Comparison of ENCODE assay signal across 8 cellular contexts in the genomic region with DNA sequence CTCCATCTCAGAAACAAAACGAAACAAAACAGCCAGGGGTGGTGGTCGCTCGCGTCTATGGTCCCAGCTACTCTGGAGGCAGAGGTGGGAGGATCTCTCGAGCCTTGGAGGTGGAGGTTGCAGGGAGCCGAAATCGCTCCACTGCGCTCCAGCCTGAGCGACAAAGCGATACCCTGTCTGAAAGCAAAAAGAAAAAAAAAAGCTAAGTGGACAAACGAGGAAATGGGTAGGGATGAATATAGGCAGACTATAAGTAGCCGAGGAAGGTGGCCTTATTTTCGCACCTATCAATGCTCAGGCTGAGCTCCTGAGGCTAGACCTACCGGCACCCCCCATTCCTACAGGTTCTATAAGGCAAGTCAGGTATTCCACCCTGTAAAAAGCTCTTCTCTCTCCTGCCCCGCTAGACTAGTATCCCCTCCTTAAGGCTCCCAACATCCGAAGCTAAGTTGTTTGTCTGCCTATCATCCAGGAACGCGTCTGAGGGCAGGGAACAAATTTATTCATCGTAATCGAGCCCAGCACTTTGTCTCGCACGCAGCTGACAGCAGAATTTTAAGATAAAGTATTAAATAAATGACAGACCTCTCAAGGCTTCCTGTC. TPM values are rescaled to one million over a fixed set of nuclear protein-coding genes. Genes with fewer than 3 reads are reported as not detected.
A peak's percentile ranks its signal among the peaks of the same experiment; 100 is the strongest.
DNase-seq lines count a peak whose midpoint lies in the region; ATAC-seq and TF ChIP-seq lines count a peak whose summit lies in the region.

No MANE protein-coding gene starts in this region.

- no peaks in the 10 kb centered on the region for H3K27me3 Mint-ChIP-seq in T-helper 2 cell treated with Interferon-gamma antibody and Interleukin-4, amounts not matched to agents 5 μg/mL and 100 μg/mL, for 36 hours (ENCODE audit: low read depth)

- H3K9me3 Mint-ChIP-seq in T-helper 2 cell treated with Interferon-gamma antibody and Interleukin-4, amounts not matched to agents 5 μg/mL and 100 μg/mL, for 36 hours, result no peaks in the 10 kb centered on the region

- intact Hi-C loops in Right ventricle myocardium superior (cut with DNase I), result no loop called here

- H3K27ac Mint-ChIP-seq in T-helper 2 cell treated with Interferon-gamma antibody and Interleukin-4, amounts not matched to agents 5 μg/mL and 100 μg/mL, for 36 hours, result peak overlapping the region; percentile 97

- H3K4me3 Mint-ChIP-seq in T-helper 2 cell treated with Interferon-gamma antibody and Interleukin-4, amounts not matched to agents 5 μg/mL and 100 μg/mL, for 36 hours, result peak overlapping the region; percentile 97

- peaks cover 27% of the 10 kb centered on the region for H3K36me3 Mint-ChIP-seq in T-helper 2 cell treated with Interferon-gamma antibody and Interleukin-4, amounts not matched to agents 5 μg/mL and 100 μg/mL, for 36 hours (ENCODE audit: low read depth)

- peak; percentile 8 for TF ChIP-seq POLR2A in NB4 (IDR thresholded peaks at IDR 0.05; ENCODE audit: extremely low read depth, insufficient read length)

- no peak for TF ChIP-seq CTCF in HFF-Myc (IDR thresholded peaks at IDR 0.05; ENCODE audit: low read depth, low read length, missing control alignments)
- no peak for TF ChIP-seq CTCF in NB4 (IDR thresholded peaks at IDR 0.05; ENCODE audit: low read depth, low read length)
- no peak for TF ChIP-seq CTCF in retinal pigment epithelial cell (conservative IDR thresholded peaks at IDR 0.05; ENCODE audit: low read depth, low read length)

- H3K4me3 ChIP-seq in HFF-Myc (replicated peaks; ENCODE audit: low read depth, low read length) (peak overlapping the region; percentile 79), NB4 (ENCODE audit: low read depth, low read length) (peak overlapping the region; percentile 84), retinal pigment epithelial cell (ENCODE audit: low read length) (peak overlapping the region; percentile 95)

- peak; percentile 34 for ATAC-seq in Right ventricle myocardium superior (ENCODE audit: poor library complexity)

- peak; percentile 16 for DNase-seq in T-helper 2 cell treated with Interferon-gamma antibody and Interleukin-4, amounts not matched to agents 5 μg/mL and 100 μg/mL, for 36 hours (ENCODE audit: low spot score)
- DNase-seq in T-helper 2 cell (no peak), HFF-Myc (ENCODE audit: extremely low read depth, low read depth) (no peak), NB4 (ENCODE audit: low read depth) (peak; percentile 54), Right ventricle myocardium superior (no peak), retinal pigment epithelial cell (ENCODE audit: low read depth) (no peak), activated gamma-delta T cell treated with Interleukin-2 at 50 U/mL for 16 hours (no peak)
- DNase-seq in activated CD8-positive, alpha-beta memory T cell treated with anti-CD3 and anti-CD28 coated beads, Interleukin-2, amount 50 U/mL, for 48 hours, result peak; percentile 65

- peaks cover 24% of the 10 kb centered on the region for H3K4me1 Mint-ChIP-seq in T-helper 2 cell treated with Interferon-gamma antibody and Interleukin-4, amounts not matched to agents 5 μg/mL and 100 μg/mL, for 36 hours (ENCODE audit: low read depth)

RNA-seq across cellular contexts. Expression of a gene that starts 0.6 kb away (rescaled TPM):
- 13.8 TPM for total RNA-seq in Right ventricle myocardium superior

RNA-seq across cellular contexts. Expression of a gene that starts 9.5 kb away (rescaled TPM):
- total RNA-seq in Right ventricle myocardium superior, result 22.6 TPM

Comparison
In these comparisons a context has a peak if more than half of its experiments do, and no peak if none do; other contexts are left out.
1. DNase-seq: peak in T-helper 2 cell treated with Interferon-gamma antibody and Interleukin-4, amounts not matched to agents 5 μg/mL and 100 μg/mL, for 36 hours (single experiment), NB4 (single experiment) and activated CD8-positive, alpha-beta memory T cell treated with anti-CD3 and anti-CD28 coated beads, Interleukin-2, amount 50 U/mL, for 48 hours (single experiment); none in T-helper 2 cell (0 of 5), HFF-Myc (single experiment), Right ventricle myocardium superior (single experiment), retinal pigment epithelial cell (single experiment) and activated gamma-delta T cell treated with Interleukin-2 at 50 U/mL for 16 hours (single experiment).
2. Peak in every context shown above with its lines, with median percentiles within 50 percentile points of each other: H3K4me3 ChIP-seq.